Comparison of ENCODE assay signal across 8 cellular contexts in genomic region chr16:81778861-81779539, GRCh38. TPM values are rescaled to one million over a fixed set of nuclear protein-coding genes. Genes with fewer than 3 reads are reported as not detected.
DNase-seq lines count a peak whose midpoint lies in the region; ATAC-seq, FAIRE-seq and TF ChIP-seq lines count a peak whose summit lies in the region.

Gene PLCG2, plus strand, starts transcription at chr16:81779291. Its CDS starts 6,699 bp downstream, at chr16:81785990.

- POLR2A ChIA-PET in MCF 10A (lab: Yijun Ruan, JAX), result interaction anchor here (0.6 to 1.0 kb wide), 3 partner anchors 18 to 28 kb away, joined by 3 read pairs; no protein-coding TSS in a partner anchor

- TF ChIP-seq CTCF in KMS-11 (conservative IDR thresholded peaks at IDR 0.05; ENCODE audit: low read depth, low read length) (no peak), MCF 10A (IDR thresholded peaks at IDR 0.05; ENCODE audit: unreplicated experiment) (no peak), kidney (IDR thresholded peaks at IDR 0.05; ENCODE audit: borderline replicate concordance, extremely low read depth, insufficient read depth) (no peak)

- H3K36me3 ChIP-seq in KMS-11 (ENCODE audit: insufficient read depth) (no peaks in the 10 kb centered on the region), kidney (ENCODE audit: control insufficient read depth in 1 of 2, insufficient read depth in 2 of 2, low read length in 2 of 2) (no peaks in the 10 kb centered on the region)

- intact Hi-C loops in MCF 10A (cut with micrococcal nuclease), result loop anchor here (1.0 kb wide), 1 partner anchor 95 kb away; no protein-coding TSS in a partner anchor
- intact Hi-C loops in kidney (cut with DNase I), result no loop called here

- H3K9ac ChIP-seq in KMS-11 (peak within 1 kb of the TSS; percentile 35; the same call in 1 of the 2 replicates), kidney (ENCODE audit: low read length in 2 of 2) (peak within 1 kb of the TSS; percentile 54 to 70)

- H3K27ac ChIP-seq in KMS-11 (no peak within 1 kb of the TSS), kidney (ENCODE audit: low read depth in 2 of 2, low read length in 2 of 2) (peak within 1 kb of the TSS; percentile 32 to 65)

- H3K27ac Mint-ChIP-seq in MCF 10A (ENCODE audit: low read depth, unreplicated experiment), result no peak within 1 kb of the TSS

- H3K9me3 ChIP-seq in kidney (ENCODE audit: control insufficient read depth in 1 of 2, low read length in 2 of 2), result no peaks in the 10 kb centered on the region

- no TSS peak for BruUV-seq in MCF 10A (replicated peaks; lab: Mats Ljungman, UMichigan)

- no peaks in the 10 kb centered on the region for H3K9me3 Mint-ChIP-seq in MCF 10A (ENCODE audit: unreplicated experiment)

- H3K79me2 ChIP-seq in KMS-11 (ENCODE audit: insufficient read depth, low read depth), result no peaks in the 10 kb centered on the region

- H3K4me3 ChIP-seq in GM08714 (ENCODE audit: low read length) (peak within 1 kb of the TSS; percentile 83), KMS-11 (IDR thresholded peaks at IDR 0.05; ENCODE audit: insufficient read depth, low read depth, low read length) (no peak within 1 kb of the TSS), kidney (ENCODE audit: low read length in 2 of 2) (peak within 1 kb of the TSS; percentile 74 to 83)

- ATAC-seq in GM21825 (IDR thresholded peaks at IDR 0.05; ENCODE audit: unreplicated experiment), result peak; percentile 74

- H3K4me2 ChIP-seq in KMS-11, result peak within 1 kb of the TSS; percentile 93

- no peaks in the 10 kb centered on the region for H4K20me1 ChIP-seq in KMS-11 (ENCODE audit: insufficient read depth)

- H3K4me1 ChIP-seq in KMS-11 (ENCODE audit: low read depth, poor library complexity, severe bottlenecking) (peaks cover 8% of the 10 kb centered on the region), kidney (ENCODE audit: control insufficient read depth in 1 of 2, insufficient read depth in 1 of 2, low read depth in 1 of 2, low read length in 2 of 2) (peaks cover 13% of the 10 kb centered on the region in 2 donors)

- H3K4me3 Mint-ChIP-seq in MCF 10A (ENCODE audit: unreplicated experiment), result peak within 1 kb of the TSS; percentile 81

- no peak for FAIRE-seq in kidney (lab: Jason Lieb, UNC)

- H3K4me1 Mint-ChIP-seq in MCF 10A (ENCODE audit: insufficient read depth, unreplicated experiment), result peaks cover 9% of the 10 kb centered on the region

- DNase-seq in UCSD-AML1 (lab: John Stamatoyannopoulos, UW; ENCODE audit: unreplicated experiment) (peak; percentile 87), MCF 10A (ENCODE audit: unreplicated experiment) (peak; percentile 71), kidney (peak; percentile 92), midbrain (lab: John Stamatoyannopoulos, UW) (no peak)
- peak; percentile 45 to 58 for DNase-seq in stimulated activated CD4-positive, alpha-beta T cell treated with anti-CD3 and anti-CD28 coated beads, Interleukin-1b, Interleukin-23, amount 100 ng/mL, for 4 hours (ENCODE audit: low read depth in 2 of 2)

- peaks cover 13% of the 10 kb centered on the region for H3K27me3 ChIP-seq in KMS-11 (ENCODE audit: insufficient read depth, low read depth)

- H2AFZ ChIP-seq in KMS-11 (ENCODE audit: low read depth), result peak within 1 kb of the TSS; percentile 99

- H3K27me3 Mint-ChIP-seq in MCF 10A (ENCODE audit: insufficient read depth, unreplicated experiment), result peaks cover 23% of the 10 kb centered on the region

- CTCF ChIA-PET in MCF 10A (lab: Yijun Ruan, JAX), result interaction anchor here (0.7 to 2.3 kb wide), 2 partner anchors 95 to 373 kb away, joined by 3 to 15 read pairs; no protein-coding TSS in a partner anchor

- H3K36me3 Mint-ChIP-seq in MCF 10A (ENCODE audit: insufficient read depth, unreplicated experiment), result no peaks in the 10 kb centered on the region

RNA-seq across cellular contexts. Expression of gene PLCG2, which starts in this region (rescaled TPM):
- total RNA-seq in MCF 10A (2022) (5.2 and 6.0 TPM in 2 replicates), kidney (50.7 TPM)
- 55.6 TPM for polyA plus RNA-seq in kidney (ENCODE audit: insufficient read depth, low read depth, low replicate concordance)
